ENCODE assay signal across 13 cellular contexts in genomic region chr17:20066253-20066652, GRCh38. TPM values are rescaled to one million over a fixed set of nuclear protein-coding genes. Genes with fewer than 3 reads are reported as not detected.
A peak's percentile ranks its signal among the peaks of the same experiment; 100 is the strongest.
DNase-seq lines count a peak whose midpoint lies in the region; ATAC-seq and TF ChIP-seq lines count a peak whose summit lies in the region.
"Had no signal": no experiment of that assay in that cellular context is flagged by ENCODE, and none has a peak within 500 bp of the region (broad histone marks: within the 10 kb centered on the region; RNA-seq: fewer than 3 reads in every experiment).

No MANE protein-coding gene starts in this region.

- no peaks in the 10 kb centered on the region for H3K27me3 ChIP-seq in thoracic aorta (replicated peaks; ENCODE audit: insufficient read depth)
- H3K27me3 ChIP-seq: upper lobe of left lung had no signal

- H3K27me3 Mint-ChIP-seq in HFFc6 (ENCODE audit: insufficient read depth) (peaks cover 4% of the 10 kb centered on the region; the same call in 1 of the 2 replicates), brain (peaks cover 6% of the 10 kb centered on the region)
- H3K27me3 Mint-ChIP-seq: dendritic cell treated with granulocyte-macrophage colony-stimulating factor and Interleukin-4, amounts not matched to agents 40 ng/mL and 50 ng/mL, for 4 days had no signal

- peak overlapping the region; percentile 86 to 95 for H3K27ac ChIP-seq in thoracic aorta

- H3K4me1 Mint-ChIP-seq in HFFc6 (ENCODE audit: low read depth) (peaks cover 40% of the 10 kb centered on the region), brain (peaks cover 23% of the 10 kb centered on the region)

- H3K36me3 Mint-ChIP-seq in HFFc6 (ENCODE audit: low read depth) (no peaks in the 10 kb centered on the region), brain (no peaks in the 10 kb centered on the region)
- H3K36me3 Mint-ChIP-seq: memory B cell had no signal

- ATAC-seq in thoracic aorta (ENCODE audit: insufficient number of reproducible peaks, low FRiP score, low read depth): no peak
- ATAC-seq in HG03378 (IDR thresholded peaks at IDR 0.05; ENCODE audit: unreplicated experiment): no peak
- ATAC-seq in HG03025 (IDR thresholded peaks at IDR 0.05; ENCODE audit: low FRiP score, unreplicated experiment): no peak

- H3K9me3 Mint-ChIP-seq in HFFc6: no peaks in the 10 kb centered on the region
- H3K9me3 Mint-ChIP-seq in brain: peaks cover 0 to 8% (median 0%) of the 10 kb centered on the region in 5 experiments
- H3K9me3 Mint-ChIP-seq: dendritic cell treated with granulocyte-macrophage colony-stimulating factor and Interleukin-4, amounts not matched to agents 40 ng/mL and 50 ng/mL, for 4 days; memory B cell had no signal

- peak overlapping the region; percentile 42 for H3K4me3 ChIP-seq in thoracic aorta
- H3K4me3 ChIP-seq: upper lobe of left lung had no signal

- peaks cover 32 to 46% of the 10 kb centered on the region in 2 donors for H3K4me1 ChIP-seq in thoracic aorta (ENCODE audit: control insufficient read depth in 1 of 2, low read depth in 2 of 2)

- no peaks in the 10 kb centered on the region for H3K36me3 ChIP-seq in thoracic aorta
- H3K36me3 ChIP-seq: upper lobe of left lung had no signal

- H3K27ac Mint-ChIP-seq in HFFc6 (no peak overlapping the region), brain (peak overlapping the region in 3 of 5 experiments; percentile 42 to 73 (median 67))
- H3K27ac Mint-ChIP-seq: memory B cell had no signal

- no peaks in the 10 kb centered on the region for H3K9me3 ChIP-seq in thoracic aorta
- H3K9me3 ChIP-seq: upper lobe of left lung had no signal

- TF ChIP-seq CTCF in HFFc6 (IDR thresholded peaks at IDR 0.05) (no peak), brain (conservative IDR thresholded peaks at IDR 0.05) (no peak), thoracic aorta (IDR thresholded peaks at IDR 0.05) (no peak)

- H3K4me3 Mint-ChIP-seq in HFFc6: no peak overlapping the region
- no peak overlapping the region for H3K4me3 Mint-ChIP-seq in brain
- H3K4me3 Mint-ChIP-seq: dendritic cell treated with granulocyte-macrophage colony-stimulating factor and Interleukin-4, amounts not matched to agents 40 ng/mL and 50 ng/mL, for 4 days; memory B cell had no signal

- DNase-seq in HFFc6 (peak; percentile 57), hepatic stellate cell (ENCODE audit: low spot score) (peak; percentile 45), thoracic aorta (ENCODE audit: low spot score) (peak; percentile 22), NCI-H2227 (lab: John Stamatoyannopoulos, UW; ENCODE audit: unreplicated experiment) (no peak), activated gamma-delta T cell (lab: John Stamatoyannopoulos, UW) (no peak)
- DNase-seq: activated CD8-positive, alpha-beta memory T cell treated with anti-CD3 and anti-CD28 coated beads for 24 hours; GDM1; upper lobe of left lung had no signal

RNA-seq across cellular contexts. Expression of gene SPECC1, which starts 57.1 kb away (rescaled TPM):
- 10 to 100 TPM; 19.2 to 33.7 (median 29.4) TPM for total RNA-seq in HFFc6 (2021; fragmentation: NEBNext Ultra II Directional; extraction: Animal tissue kit (Norgen Biotek cat#: 25700))
- 34.9 TPM for polyA plus RNA-seq in brain (ENCODE audit: insufficient read depth, low read depth, low replicate concordance)
- 10 to 100 TPM; 89.8 to 91.9 TPM for total RNA-seq in thoracic aorta

Comparison
In these comparisons a context has a peak if more than half of its experiments do, and no peak if none do; other contexts are left out.
1. DNase-seq: peak in HFFc6 (single experiment), hepatic stellate cell (single experiment) and thoracic aorta (single experiment); none in NCI-H2227 (single experiment) and activated gamma-delta T cell (single experiment).